In the genomic region with DNA sequence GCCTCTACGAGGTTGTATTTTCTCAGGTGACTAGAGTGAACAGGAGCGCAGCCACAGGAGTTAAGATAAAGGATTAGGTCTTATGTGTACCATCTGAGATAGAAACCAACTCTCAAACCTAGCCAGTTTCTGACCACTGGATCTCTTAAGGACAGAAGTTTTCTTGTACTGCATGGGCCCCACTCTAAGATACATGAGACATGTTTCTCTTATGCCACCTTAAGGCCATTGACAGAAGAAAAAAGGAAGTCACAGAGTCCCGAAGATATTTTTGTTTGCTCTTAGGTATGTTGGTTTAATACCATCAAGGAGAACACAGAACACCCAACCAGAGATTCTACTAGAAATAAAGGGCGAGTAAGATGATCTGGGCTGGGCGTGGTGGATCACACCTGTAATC, we compare ENCODE assay signal across 1 cellular context.
TF ChIP-seq lines count a peak whose summit lies in the region.

No MANE protein-coding gene starts in this region.

TF ChIP-seq in IMR-90, 13 proteins besides CTCF, POLR2A, EP300 and RAD21:
- TF ChIP-seq BHLHE40 (IDR thresholded peaks at IDR 0.05; ENCODE audit: low read depth, low read length): no peak
- TF ChIP-seq RCOR1 (IDR thresholded peaks at IDR 0.05; ENCODE audit: insufficient replicate concordance, low read length): no peak
- TF ChIP-seq MXI1 (IDR thresholded peaks at IDR 0.05; ENCODE audit: borderline replicate concordance, low read depth, low read length): no peak
- no peak for TF ChIP-seq MAFK (IDR thresholded peaks at IDR 0.05; ENCODE audit: low read depth, low read length)
- TF ChIP-seq RFX5 (IDR thresholded peaks at IDR 0.05; ENCODE audit: low read depth, low read length): no peak
- no peak for TF ChIP-seq FOS (IDR thresholded peaks at IDR 0.05; ENCODE audit: low read depth, low read length)
- TF ChIP-seq, protein P1, sequence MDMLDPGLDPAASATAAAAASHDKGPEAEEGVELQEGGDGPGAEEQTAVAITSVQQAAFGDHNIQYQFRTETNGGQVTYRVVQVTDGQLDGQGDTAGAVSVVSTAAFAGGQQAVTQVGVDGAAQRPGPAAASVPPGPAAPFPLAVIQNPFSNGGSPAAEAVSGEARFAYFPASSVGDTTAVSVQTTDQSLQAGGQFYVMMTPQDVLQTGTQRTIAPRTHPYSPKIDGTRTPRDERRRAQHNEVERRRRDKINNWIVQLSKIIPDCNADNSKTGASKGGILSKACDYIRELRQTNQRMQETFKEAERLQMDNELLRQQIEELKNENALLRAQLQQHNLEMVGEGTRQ (IDR thresholded peaks at IDR 0.05; ENCODE audit: low read depth, low read length): no peak
- TF ChIP-seq, protein P2, sequence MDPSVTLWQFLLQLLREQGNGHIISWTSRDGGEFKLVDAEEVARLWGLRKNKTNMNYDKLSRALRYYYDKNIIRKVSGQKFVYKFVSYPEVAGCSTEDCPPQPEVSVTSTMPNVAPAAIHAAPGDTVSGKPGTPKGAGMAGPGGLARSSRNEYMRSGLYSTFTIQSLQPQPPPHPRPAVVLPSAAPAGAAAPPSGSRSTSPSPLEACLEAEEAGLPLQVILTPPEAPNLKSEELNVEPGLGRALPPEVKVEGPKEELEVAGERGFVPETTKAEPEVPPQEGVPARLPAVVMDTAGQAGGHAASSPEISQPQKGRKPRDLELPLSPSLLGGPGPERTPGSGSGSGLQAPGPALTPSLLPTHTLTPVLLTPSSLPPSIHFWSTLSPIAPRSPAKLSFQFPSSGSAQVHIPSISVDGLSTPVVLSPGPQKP (IDR thresholded peaks at IDR 0.05; ENCODE audit: borderline replicate concordance, low read depth, low read length): no peak
- no peak for TF ChIP-seq MAZ (IDR thresholded peaks at IDR 0.05; ENCODE audit: borderline replicate concordance, low read depth, low read length)
- TF ChIP-seq NFE2L2 (IDR thresholded peaks at IDR 0.05; ENCODE audit: low read depth, low read length): no peak
- no peak for TF ChIP-seq CHD1 (IDR thresholded peaks at IDR 0.05; ENCODE audit: low read depth, low read length)
- no peak for TF ChIP-seq CEBPB (IDR thresholded peaks at IDR 0.05; ENCODE audit: low read depth, low read length)
- TF ChIP-seq SMC3 (IDR thresholded peaks at IDR 0.05; ENCODE audit: low read depth, low read length): no peak
